Comparison of ENCODE assay signal across 1 cellular context in the genomic region with DNA sequence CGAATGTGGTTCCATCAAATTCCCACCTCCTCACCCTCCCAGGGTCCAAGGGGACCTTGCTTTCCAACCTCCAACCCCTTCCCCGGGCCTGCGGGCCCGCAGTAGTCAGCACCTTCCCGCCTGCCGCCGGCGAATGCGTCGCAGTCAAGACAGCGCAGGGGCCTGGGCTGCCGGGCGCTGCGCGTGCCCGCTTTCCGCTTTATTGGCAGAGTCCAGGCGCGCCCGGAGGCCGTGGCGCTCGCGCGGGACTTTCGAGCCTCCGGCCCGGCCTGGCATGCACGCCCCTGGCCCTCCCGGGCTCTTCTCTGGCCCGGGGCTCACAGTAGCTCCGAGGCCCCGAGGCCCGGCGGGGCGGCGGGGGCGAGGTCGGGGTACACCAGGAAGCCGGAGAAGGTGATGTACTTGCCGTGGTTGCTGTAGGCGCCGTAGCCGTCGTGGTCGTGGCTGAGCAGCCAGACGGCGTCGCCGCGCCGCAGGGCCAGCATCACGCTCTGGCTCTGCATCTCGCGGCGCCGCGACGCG.
TF ChIP-seq lines count a peak whose summit lies in the region.

No MANE protein-coding gene starts in this region.

TF ChIP-seq in HepG2, 621 proteins besides CTCF, POLR2A, EP300 and RAD21:
- TF ChIP-seq HOXA3 (CRISPR knock-in tag; IDR thresholded peaks at IDR 0.05) = peak; percentile 14; the same call in 1 of the 2 replicates
- TF ChIP-seq, protein P1, sequence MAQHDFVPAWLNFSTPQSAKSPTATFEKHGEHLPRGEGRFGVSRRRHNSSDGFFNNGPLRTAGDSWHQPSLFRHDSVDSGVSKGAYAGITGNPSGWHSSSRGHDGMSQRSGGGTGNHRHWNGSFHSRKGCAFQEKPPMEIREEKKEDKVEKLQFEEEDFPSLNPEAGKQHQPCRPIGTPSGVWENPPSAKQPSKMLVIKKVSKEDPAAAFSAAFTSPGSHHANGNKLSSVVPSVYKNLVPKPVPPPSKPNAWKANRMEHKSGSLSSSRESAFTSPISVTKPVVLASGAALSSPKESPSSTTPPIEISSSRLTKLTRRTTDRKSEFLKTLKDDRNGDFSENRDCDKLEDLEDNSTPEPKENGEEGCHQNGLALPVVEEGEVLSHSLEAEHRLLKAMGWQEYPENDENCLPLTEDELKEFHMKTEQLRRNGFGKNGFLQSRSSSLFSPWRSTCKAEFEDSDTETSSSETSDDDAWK (CRISPR knock-in tag; IDR thresholded peaks at IDR 0.05) = no peak
- TF ChIP-seq, protein P2, sequence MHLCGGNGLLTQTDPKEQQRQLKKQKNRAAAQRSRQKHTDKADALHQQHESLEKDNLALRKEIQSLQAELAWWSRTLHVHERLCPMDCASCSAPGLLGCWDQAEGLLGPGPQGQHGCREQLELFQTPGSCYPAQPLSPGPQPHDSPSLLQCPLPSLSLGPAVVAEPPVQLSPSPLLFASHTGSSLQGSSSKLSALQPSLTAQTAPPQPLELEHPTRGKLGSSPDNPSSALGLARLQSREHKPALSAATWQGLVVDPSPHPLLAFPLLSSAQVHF (CRISPR knock-in tag; IDR thresholded peaks at IDR 0.05) = no peak
